9 cellular contexts compared by ENCODE assay signal in the genomic region with DNA sequence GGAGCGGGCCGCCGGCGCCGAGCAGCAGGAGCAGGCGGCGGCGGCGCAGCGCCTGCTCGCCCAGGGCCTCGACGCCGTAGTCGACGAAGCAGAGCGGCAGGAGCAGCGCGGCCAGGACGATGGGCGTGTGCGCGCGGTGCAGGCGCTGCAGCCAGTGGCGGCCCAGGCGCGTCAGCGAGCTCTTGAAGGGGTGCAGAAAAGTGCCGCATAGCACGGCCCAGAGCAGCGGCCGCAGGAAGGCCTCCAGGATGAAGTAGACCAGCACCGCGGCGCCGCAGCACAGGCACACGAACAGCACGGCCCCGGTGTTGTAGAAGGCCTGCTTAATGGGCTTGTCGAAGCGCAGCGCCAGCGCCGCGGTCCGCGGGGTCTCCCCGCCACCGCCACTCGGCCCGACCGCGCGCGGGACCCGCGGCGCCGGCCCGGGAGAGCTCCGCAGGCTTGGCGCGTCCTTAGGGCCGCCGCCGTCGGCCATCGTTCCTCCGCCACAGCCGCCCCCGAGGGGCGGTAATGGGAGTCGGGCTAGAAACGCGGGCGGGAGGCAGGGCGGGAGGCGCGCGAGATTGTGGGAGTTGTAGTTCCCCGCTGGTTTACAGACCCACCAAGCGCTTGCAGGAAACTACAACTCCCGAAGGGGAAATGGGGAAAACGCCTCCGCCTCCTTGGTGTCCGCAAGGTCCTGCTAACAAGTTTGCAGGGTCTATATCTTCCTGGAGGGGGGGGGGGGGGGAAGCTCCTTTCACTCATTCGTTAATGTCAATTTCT. TPM values are rescaled to one million over a fixed set of nuclear protein-coding genes. Genes with fewer than 3 reads are reported as not detected.
A peak's percentile ranks its signal among the peaks of the same experiment; 100 is the strongest.
DNase-seq lines count a peak whose midpoint lies in the region; ATAC-seq, FAIRE-seq and TF ChIP-seq lines count a peak whose summit lies in the region.
"Had no signal": no experiment of that assay in that cellular context is flagged by ENCODE, and none has a peak within 500 bp of the region (broad histone marks: within the 10 kb centered on the region; RNA-seq: fewer than 3 reads in every experiment).

Gene TMEM245 (minus strand): TSS at position 509 of the 765 bp plus-strand sequence. CDS start 34 bp downstream, at position 475.

- H3K9me3 ChIP-seq in keratinocyte (ENCODE audit: control insufficient read depth, low read depth, low read length): no peaks in the 10 kb centered on the region

- H3K79me2 ChIP-seq in keratinocyte (ENCODE audit: control insufficient read depth, insufficient read depth, low read length): peaks cover 50% of the 10 kb centered on the region

- no peak for TF ChIP-seq CTCF in AG09319 (IDR thresholded peaks at IDR 0.05; ENCODE audit: low read depth, low read length)
- no peak for TF ChIP-seq CTCF in keratinocyte (optimal IDR thresholded peaks at IDR 0.05 in 1 of 3, IDR thresholded peaks at IDR 0.05 in 1 of 3, conservative IDR thresholded peaks at IDR 0.05 in 1 of 3; ENCODE audit: extremely low read depth in 1 of 3, insufficient read depth in 2 of 3, low read length in 3 of 3)

- peaks cover 0 to 5% of the 10 kb centered on the region in 2 experiments for H3K36me3 ChIP-seq in keratinocyte (ENCODE audit: control insufficient read depth in 2 of 2, extremely low read depth in 1 of 2, insufficient read depth in 2 of 2, low read length in 2 of 2)

- peak; percentile 93 for ATAC-seq in GM19035 (IDR thresholded peaks at IDR 0.05; ENCODE audit: unreplicated experiment)
- peak; percentile 93 for ATAC-seq in HG03354 (IDR thresholded peaks at IDR 0.05; ENCODE audit: poor library complexity, severe bottlenecking, unreplicated experiment)
- ATAC-seq in activated CD4-positive, CD25-positive, alpha-beta regulatory T cell treated with anti-CD3 and anti-CD28 coated beads, Interleukin-2, amount 50 U/mL, for 24 hours: peak; percentile 90 to 92

- H3K4me3 ChIP-seq in keratinocyte (ENCODE audit: control insufficient read depth in 2 of 3, extremely low read depth in 1 of 3, insufficient read depth in 2 of 3, low read depth in 1 of 3, low read length in 3 of 3): peak within 1 kb of the TSS; percentile 89 to 94 (median 89)

- H3K27ac ChIP-seq in keratinocyte (ENCODE audit: control insufficient read depth, insufficient read depth, low read length): peak within 1 kb of the TSS; percentile 94

- H3K27me3 ChIP-seq in keratinocyte (ENCODE audit: control insufficient read depth, extremely low read depth, insufficient read depth, low read length): no peaks in the 10 kb centered on the region

- DNase-seq in AG09319 (ENCODE audit: extremely low read depth, low read depth): peak; percentile 99
- DNase-seq in NCI-H446 treated with DMSO at 0.1 percent for 48 hours (lab: John Stamatoyannopoulos, UW): peak; percentile 96
- DNase-seq in cerebellar cortex (ENCODE audit: low spot score): peak; percentile 99
- DNase-seq in keratinocyte (ENCODE audit: low read depth, low spot score): peak; percentile 95
- DNase-seq in stimulated activated CD4-positive, alpha-beta T cell treated with anti-CD3 and anti-CD28 coated beads, Interleukin-15, amount 100 ng/mL, for 1 hour (ENCODE audit: low read depth in 1 of 2, low spot score in 1 of 2): peak; percentile 82 to 86

- no peak for FAIRE-seq in keratinocyte (lab: Jason Lieb, UNC)
- FAIRE-seq: colon had no signal

- peaks cover 36% of the 10 kb centered on the region for H3K4me1 ChIP-seq in keratinocyte (ENCODE audit: control insufficient read depth, extremely low read depth, insufficient read depth, low read length)

- dilution Hi-C loops in keratinocyte (cut with MboI; ENCODE audit: extremely low pct_ligation_motif_present, low sequenced_read_pairs): loop anchor here (5.0 to 10.0 kb wide), 2 partner anchors 37 to 65 kb away; no protein-coding TSS in a partner anchor

- no peaks in the 10 kb centered on the region for H3K9me1 ChIP-seq in keratinocyte (ENCODE audit: control insufficient read depth, extremely low read depth, insufficient read depth, low read length)

- peak within 1 kb of the TSS; percentile 99 for H3K4me2 ChIP-seq in keratinocyte (ENCODE audit: control insufficient read depth, extremely low read depth, insufficient read depth, low read depth, low read length)

- peaks cover 7% of the 10 kb centered on the region for H4K20me1 ChIP-seq in keratinocyte (ENCODE audit: control insufficient read depth, extremely low read depth, insufficient read depth, low read length)

- peak within 1 kb of the TSS; percentile 87 for H2AFZ ChIP-seq in keratinocyte (ENCODE audit: control insufficient read depth, low read length)

- H3K9ac ChIP-seq in keratinocyte (ENCODE audit: control insufficient read depth, extremely low read depth, insufficient read depth, low read length): peak within 1 kb of the TSS; percentile 92

RNA-seq across cellular contexts. Expression of gene TMEM245, which starts in this region (rescaled TPM):
- polyA plus RNA-seq in keratinocyte: 40.0 to 46.1 TPM (median 41.6 TPM) in 3 replicates
- 7.0 TPM for polyA plus RNA-seq in keratinocyte (2011; ENCODE audit: low read depth)
- polyA plus RNA-seq in keratinocyte (2011; cell fraction: cytosol; rRNA removed): 12.6 and 23.7 TPM in 2 replicates
- 56.7 and 60.9 TPM in 2 replicates for polyA plus RNA-seq in keratinocyte (2011; cell fraction: nucleus; rRNA removed)
- 14.0 and 27.5 TPM in 2 replicates for polyA plus RNA-seq in keratinocyte (2012; ENCODE audit: low replicate concordance)
- 74.8 to 108 TPM (median 101 TPM) in 3 replicates for polyA minus RNA-seq in keratinocyte
- 33.6 TPM for polyA minus RNA-seq in keratinocyte (2011; cell fraction: cytosol; rRNA and poly(A)+ RNA removed)
- polyA minus RNA-seq in keratinocyte (2011; cell fraction: nucleus; rRNA and poly(A)+ RNA removed): 82.5 and 161 TPM in 2 replicates

Comparison
In these comparisons a context has a peak if more than half of its experiments do, and no peak if none do; other contexts are left out.
1. Peak in every context shown above with its lines: DNase-seq, ATAC-seq, H3K4me3 ChIP-seq and H3K27ac ChIP-seq.